In the genomic region with DNA sequence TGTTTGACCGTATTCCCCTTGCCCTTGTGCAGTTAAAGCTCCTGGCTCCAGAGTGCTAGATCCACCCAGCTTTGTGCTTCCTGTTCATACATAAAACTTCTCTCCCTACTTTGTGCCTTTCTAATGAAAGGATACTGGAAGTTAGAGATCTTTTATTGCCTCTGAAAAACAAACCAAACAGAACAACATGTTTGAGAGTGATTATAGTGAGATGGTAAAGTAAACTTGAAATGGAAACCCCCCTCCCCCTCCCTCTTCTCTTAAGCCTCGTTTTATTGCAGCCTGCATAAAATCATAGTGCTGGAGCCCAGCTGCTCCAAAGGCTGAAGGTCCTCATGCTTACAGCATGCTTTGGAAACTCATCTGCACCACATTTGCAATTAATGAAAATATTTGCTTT, we compare ENCODE assay signal across 9 cellular contexts.
DNase-seq lines count a peak whose midpoint lies in the region; TF ChIP-seq lines count a peak whose summit lies in the region.
"Had no signal": no experiment of that assay in that cellular context is flagged by ENCODE, and none has a peak within 500 bp of the region (broad histone marks: within the 10 kb centered on the region; RNA-seq: fewer than 3 reads in every experiment).

No MANE protein-coding gene starts in this region.

- H3K36me3 Mint-ChIP-seq in endothelial cell (ENCODE audit: low read depth, unreplicated experiment), result peaks cover 24% of the 10 kb centered on the region

- peaks cover 0 to 4% (median 0%) of the 10 kb centered on the region in 4 donors for H3K9me3 ChIP-seq in sigmoid colon

- no peak for TF ChIP-seq CTCF in endothelial cell (IDR thresholded peaks at IDR 0.05; ENCODE audit: unreplicated experiment)
- TF ChIP-seq CTCF in sigmoid colon (IDR thresholded peaks at IDR 0.05), result no peak

- H3K36me3 ChIP-seq in sigmoid colon, result peaks cover 0 to 7% (median 0%) of the 10 kb centered on the region in 4 donors

- intact Hi-C loops in sigmoid colon (cut with DNase I), result no loop called here

- H3K4me3 Mint-ChIP-seq in endothelial cell (ENCODE audit: unreplicated experiment), result peak overlapping the region; percentile 74

- no peaks in the 10 kb centered on the region for H3K27me3 ChIP-seq in sigmoid colon

- H3K27ac Mint-ChIP-seq in endothelial cell (ENCODE audit: unreplicated experiment), result peak overlapping the region; percentile 36

- peak overlapping the region; percentile 68 to 86 (median 78) for H3K27ac ChIP-seq in sigmoid colon

- DNase-seq in DMS153 (lab: John Stamatoyannopoulos, UW) (peak; percentile 38), NCI-H345 (lab: John Stamatoyannopoulos, UW) (peak; percentile 50), endothelial cell (ENCODE audit: low spot score) (no peak), sigmoid colon (no peak), NOMO-1 treated with dmso at 0.1 percent for 144 hours (lab: John Stamatoyannopoulos, UW; ENCODE audit: unreplicated experiment) (no peak), AG20443 (ENCODE audit: low spot score) (no peak), GM19238 (ENCODE audit: insufficient read length, low spot score) (no peak), germinal center (ENCODE audit: low spot score) (no peak)
- DNase-seq: stimulated activated CD4-positive, alpha-beta T cell treated with anti-CD3 and anti-CD28 coated beads, Interleukin-4, amount 100 ng/mL, for 4 hours had no signal

- H3K4me1 Mint-ChIP-seq in endothelial cell (ENCODE audit: unreplicated experiment), result peaks cover 79% of the 10 kb centered on the region

- H3K27me3 Mint-ChIP-seq in endothelial cell (ENCODE audit: unreplicated experiment), result peaks cover 12% of the 10 kb centered on the region

- TF ChIP-seq EP300 in sigmoid colon (IDR thresholded peaks at IDR 0.05), result no peak

- H3K9me3 Mint-ChIP-seq in endothelial cell (ENCODE audit: unreplicated experiment), result no peaks in the 10 kb centered on the region

- no peak overlapping the region for H3K4me3 ChIP-seq in sigmoid colon

- 3 to 20% methylated on average over 2 of the region's 2 CpGs for WGBS in sigmoid colon, 2 donors

- H3K4me1 ChIP-seq in sigmoid colon, result peaks cover 0 to 72% (median 68%) of the 10 kb centered on the region in 4 donors

- no peak for TF ChIP-seq POLR2A in sigmoid colon (IDR thresholded peaks at IDR 0.05)

Comparison
In these comparisons a context has a peak if more than half of its experiments do, and no peak if none do; other contexts are left out.
1. DNase-seq: peak in DMS153 (single experiment) and NCI-H345 (single experiment); none in endothelial cell (single experiment), sigmoid colon (single experiment), NOMO-1 treated with dmso at 0.1 percent for 144 hours (single experiment), AG20443 (single experiment), GM19238 (single experiment) and germinal center (single experiment).